12 cellular contexts compared by ENCODE assay signal in the genomic region with DNA sequence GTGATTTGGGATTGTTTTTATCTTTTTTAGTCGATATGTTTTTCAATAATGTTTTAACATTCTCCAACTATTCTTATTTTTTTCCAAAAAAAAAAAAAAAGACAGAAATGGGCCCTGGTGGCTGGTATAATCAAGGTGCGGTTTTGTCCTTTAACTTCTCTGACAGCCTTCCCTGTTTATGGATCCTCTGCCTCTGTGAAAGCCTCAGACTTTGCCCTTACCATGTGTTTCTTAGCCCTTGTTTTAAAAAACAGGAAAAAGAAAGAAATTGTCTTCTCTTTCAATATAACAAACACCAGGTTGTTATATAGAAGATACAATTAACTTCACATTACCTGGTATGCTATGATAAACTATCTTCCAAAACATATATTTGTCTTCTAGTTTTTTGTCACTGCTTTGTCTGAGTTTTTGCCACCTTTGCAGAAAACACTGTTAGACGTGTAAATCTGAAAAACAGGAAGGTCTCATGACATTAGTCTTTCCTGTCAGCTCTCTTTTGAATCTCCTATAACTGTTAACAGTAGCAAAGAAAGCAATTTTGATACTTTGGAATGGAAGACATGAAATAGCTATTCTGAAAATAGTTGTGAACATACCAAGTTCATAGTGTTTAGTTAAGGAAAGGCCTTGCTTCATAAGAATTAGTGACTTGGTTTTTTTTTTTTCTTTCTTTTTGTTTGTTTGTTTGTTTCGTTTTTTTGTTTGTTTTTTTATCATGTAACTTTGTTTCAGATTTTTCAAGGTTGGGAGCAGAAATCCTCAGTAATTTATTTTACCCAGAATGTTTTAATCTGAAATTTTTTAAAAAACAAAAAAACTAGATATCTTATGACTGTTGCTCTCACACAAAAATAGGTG. TPM values are rescaled to one million over a fixed set of nuclear protein-coding genes. Genes with fewer than 3 reads are reported as not detected.
DNase-seq lines count a peak whose midpoint lies in the region; ATAC-seq and TF ChIP-seq lines count a peak whose summit lies in the region.
"Had no signal": no experiment of that assay in that cellular context is flagged by ENCODE, and none has a peak within 500 bp of the region (broad histone marks: within the 10 kb centered on the region; RNA-seq: fewer than 3 reads in every experiment).

No MANE protein-coding gene starts in this region.

- peak; percentile 54 for ATAC-seq in memory B cell (ENCODE audit: low read depth)
- ATAC-seq: HCT116 had no signal

- TF ChIP-seq POLR2A in uterus (IDR thresholded peaks at IDR 0.05): no peak

- peak overlapping the region; percentile 70 for H3K4me3 Mint-ChIP-seq in activated naive CD4-positive, alpha-beta T cell treated with anti-CD3 and anti-CD28 coated beads, Interleukin-2, amount 10 ng/mL, durations not matched to agents 7 days and 5 days
- H3K4me3 Mint-ChIP-seq in activated naive CD8-positive, alpha-beta T cell: peak overlapping the region; percentile 80
- peak overlapping the region; percentile 57 for H3K4me3 Mint-ChIP-seq in memory B cell

- CTCF ChIA-PET in activated naive CD4-positive, alpha-beta T cell treated with anti-CD3 and anti-CD28 coated beads, Interleukin-2, amount 10 ng/mL, durations not matched to agents 7 days and 5 days (lab: Charles Lee): interaction anchor here (0.7 to 2.0 kb wide), 5 partner anchors 10 to 130 kb away, joined by 3 to 7 read pairs (median 4); no protein-coding TSS in a partner anchor

- H3K4me1 ChIP-seq in uterus: peaks cover 4 to 15% of the 10 kb centered on the region in 2 donors

- intact Hi-C loops in uterus (cut with DNase I; ENCODE audit: low total_unique reads): no loop called here

- H3K4me1 Mint-ChIP-seq in activated naive CD4-positive, alpha-beta T cell treated with anti-CD3 and anti-CD28 coated beads, Interleukin-2, amount 10 ng/mL, durations not matched to agents 7 days and 5 days: peaks cover 88% of the 10 kb centered on the region
- peaks cover 87% of the 10 kb centered on the region for H3K4me1 Mint-ChIP-seq in activated naive CD8-positive, alpha-beta T cell (ENCODE audit: low read depth)
- H3K4me1 Mint-ChIP-seq in memory B cell: peaks cover 31% of the 10 kb centered on the region

- TF ChIP-seq CTCF in uterus (IDR thresholded peaks at IDR 0.05): no peak

- no peak for DNase-seq in activated naive CD4-positive, alpha-beta T cell treated with anti-CD3 and anti-CD28 coated beads, Interleukin-2, amount 10 ng/mL, durations not matched to agents 7 days and 5 days
- no peak for DNase-seq in activated naive CD4-positive, alpha-beta T cell treated with anti-CD3 and anti-CD28 coated beads, Interleukin-2, amount 50 U/mL, for 16 hours
- DNase-seq in memory B cell (ENCODE audit: low spot score in 2 of 2) (no peak), uterus (no peak), midbrain (lab: John Stamatoyannopoulos, UW) (no peak)
- no peak for DNase-seq in stimulated activated CD4-positive, alpha-beta T cell treated with anti-CD3 and anti-CD28 coated beads, Interleukin-2, amount 100 ng/mL, for 24 hours
- no peak for DNase-seq in stimulated activated CD4-positive, alpha-beta T cell treated with anti-CD3 and anti-CD28 coated beads, Interleukin-12 subunit alpha, Interleukin-12 subunit beta, amount 100 ng/mL, for 4 hours
- DNase-seq: BE2C, NCI-H69 had no signal

- H3K9me3 Mint-ChIP-seq in activated naive CD4-positive, alpha-beta T cell treated with anti-CD3 and anti-CD28 coated beads, Interleukin-2, amount 10 ng/mL, durations not matched to agents 7 days and 5 days: no peaks in the 10 kb centered on the region
- H3K9me3 Mint-ChIP-seq in activated naive CD8-positive, alpha-beta T cell (ENCODE audit: low read depth): no peaks in the 10 kb centered on the region
- no peaks in the 10 kb centered on the region for H3K9me3 Mint-ChIP-seq in memory B cell

- H3K27me3 ChIP-seq in uterus: no peaks in the 10 kb centered on the region
- H3K27me3 ChIP-seq: BE2C had no signal

- peak overlapping the region; percentile 94 for H3K27ac Mint-ChIP-seq in activated naive CD4-positive, alpha-beta T cell treated with anti-CD3 and anti-CD28 coated beads, Interleukin-2, amount 10 ng/mL, durations not matched to agents 7 days and 5 days
- peak overlapping the region; percentile 96 for H3K27ac Mint-ChIP-seq in activated naive CD8-positive, alpha-beta T cell
- peak overlapping the region; percentile 92 for H3K27ac Mint-ChIP-seq in memory B cell

- peak overlapping the region; percentile 28 to 71 for H3K27ac ChIP-seq in uterus

- H3K27me3 Mint-ChIP-seq in activated naive CD4-positive, alpha-beta T cell treated with anti-CD3 and anti-CD28 coated beads, Interleukin-2, amount 10 ng/mL, durations not matched to agents 7 days and 5 days: no peaks in the 10 kb centered on the region
- H3K27me3 Mint-ChIP-seq in activated naive CD8-positive, alpha-beta T cell: no peaks in the 10 kb centered on the region
- H3K27me3 Mint-ChIP-seq in memory B cell: no peaks in the 10 kb centered on the region

- H3K36me3 ChIP-seq in uterus: no peaks in the 10 kb centered on the region
- H3K36me3 ChIP-seq: BE2C, thoracic aorta had no signal

- no peaks in the 10 kb centered on the region for H3K9me3 ChIP-seq in uterus
- H3K9me3 ChIP-seq: BE2C, thoracic aorta had no signal

- H3K4me3 ChIP-seq in uterus: no peak overlapping the region
- H3K4me3 ChIP-seq: thoracic aorta had no signal

- H3K36me3 Mint-ChIP-seq in activated naive CD4-positive, alpha-beta T cell treated with anti-CD3 and anti-CD28 coated beads, Interleukin-2, amount 10 ng/mL, durations not matched to agents 7 days and 5 days: peaks cover 29% of the 10 kb centered on the region
- peaks cover 7% of the 10 kb centered on the region for H3K36me3 Mint-ChIP-seq in activated naive CD8-positive, alpha-beta T cell
- H3K36me3 Mint-ChIP-seq in memory B cell: peaks cover 2% of the 10 kb centered on the region

RNA-seq across cellular contexts. Expression of a gene that starts 31.7 kb away (rescaled TPM):
- 100 to 1,000 TPM in 1 of 4 donors, 10 to 100 TPM in 3; 65.9 to 104 (median 83.4) TPM for total RNA-seq in uterus

RNA-seq across cellular contexts. Expression of a gene that starts 55.1 kb away (rescaled TPM):
- 10 to 100 TPM in 3 of 4 donors, 1 to 10 TPM in 1; 6.4 to 50.3 (median 35.3) TPM for total RNA-seq in uterus
